Comparison of ENCODE assay signal across 13 cellular contexts in the genomic region with DNA sequence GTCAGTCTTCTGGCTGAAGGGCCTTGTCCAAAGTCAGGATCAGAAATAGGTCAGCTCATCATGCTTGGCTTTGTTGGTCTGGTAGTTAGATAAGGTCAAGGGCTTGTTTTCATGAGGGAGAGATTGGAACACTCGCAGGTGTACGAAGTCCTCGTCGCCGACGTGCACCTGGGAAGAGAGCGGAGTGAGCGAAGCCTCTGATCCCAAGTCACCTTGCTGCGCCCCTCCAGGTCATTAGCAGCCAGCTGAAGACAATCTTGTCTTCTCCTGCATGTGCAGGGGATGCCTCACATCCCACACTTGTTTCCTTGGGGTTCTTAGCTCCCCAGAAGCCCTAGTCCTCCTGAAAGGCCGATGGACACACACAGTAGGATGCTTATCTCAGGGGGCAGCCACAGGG. TPM values are rescaled to one million over a fixed set of nuclear protein-coding genes. Genes with fewer than 3 reads are reported as not detected.
DNase-seq lines count a peak whose midpoint lies in the region; ATAC-seq and TF ChIP-seq lines count a peak whose summit lies in the region.
"Had no signal": no experiment of that assay in that cellular context is flagged by ENCODE, and none has a peak within 500 bp of the region (broad histone marks: within the 10 kb centered on the region; RNA-seq: fewer than 3 reads in every experiment).

No MANE protein-coding gene starts in this region.

- no peaks in the 10 kb centered on the region for H3K9me3 Mint-ChIP-seq in CD4-positive, alpha-beta memory T cell
- H3K9me3 Mint-ChIP-seq in GM23338 (no peaks in the 10 kb centered on the region; the same call in 2 of the 3 replicates), chondrocyte (ENCODE audit: low read depth) (no peaks in the 10 kb centered on the region), nephron progenitor cell (no peaks in the 10 kb centered on the region)

- ATAC-seq in GM23338 (no peak), foreskin keratinocyte (no peak), GM18873 (IDR thresholded peaks at IDR 0.05; ENCODE audit: low FRiP score, unreplicated experiment) (no peak)
- ATAC-seq: activated CD4-positive, CD25-positive, alpha-beta regulatory T cell treated with anti-CD3 and anti-CD28 coated beads, Interleukin-2, amount 50 U/mL, for 24 hours; sciatic nerve had no signal

- H3K27ac ChIP-seq in CD4-positive, alpha-beta memory T cell (ENCODE audit: low read depth, low read length), result no peak overlapping the region
- H3K27ac ChIP-seq in GM23338 (ENCODE audit: low read depth) (no peak overlapping the region), foreskin keratinocyte (no peak overlapping the region)
- H3K27ac ChIP-seq: SJCRH30 had no signal

- intact Hi-C loops in CD4-positive, alpha-beta memory T cell (cut with micrococcal nuclease), result no loop called here

- TF ChIP-seq CTCF in GM23338 (conservative IDR thresholded peaks at IDR 0.05; ENCODE audit: low read depth in 2 of 2) (no peak), chondrocyte (IDR thresholded peaks at IDR 0.05) (no peak), nephron progenitor cell (IDR thresholded peaks at IDR 0.05) (no peak), foreskin keratinocyte (conservative IDR thresholded peaks at IDR 0.05) (no peak)

- no peak overlapping the region for H3K4me3 ChIP-seq in CD4-positive, alpha-beta memory T cell (ENCODE audit: low read length in 2 of 2)
- H3K4me3 ChIP-seq in GM23338, result no peak overlapping the region
- H3K4me3 ChIP-seq: SJCRH30 had no signal

- H3K79me2 ChIP-seq in GM23338 (replicated peaks; ENCODE audit: insufficient read depth), result peaks cover 16% of the 10 kb centered on the region

- H3K27me3 ChIP-seq in CD4-positive, alpha-beta memory T cell (ENCODE audit: insufficient read depth, low read length), result no peaks in the 10 kb centered on the region
- H3K27me3 ChIP-seq in GM23338 (ENCODE audit: insufficient read depth), result no peaks in the 10 kb centered on the region
- no peaks in the 10 kb centered on the region for H3K27me3 ChIP-seq in foreskin keratinocyte
- H3K27me3 ChIP-seq: SJCRH30 had no signal

- no peaks in the 10 kb centered on the region for H4K20me1 ChIP-seq in GM23338 (replicated peaks; ENCODE audit: insufficient read depth)

- DNase-seq in CD4-positive, alpha-beta memory T cell, result peak in 1 of 5 donors; percentile 5
- DNase-seq in GM23338 (ENCODE audit: low spot score), result no peak
- DNase-seq in chondrocyte (ENCODE audit: low spot score), result no peak
- no peak for DNase-seq in nephron progenitor cell
- DNase-seq in foreskin keratinocyte, result no peak
- DNase-seq in NK-92 treated with Interleukin-12 subunit alpha and Interleukin-12 subunit beta, amount 100 ng/mL, for 24 hours (lab: John Stamatoyannopoulos, UW), result no peak
- DNase-seq: cerebellar nuclear complex, NCI-H1694 treated with DMSO at 0.1 percent for 48 hours, NCI-H526, SJCRH30 had no signal

- H3K36me3 Mint-ChIP-seq in CD4-positive, alpha-beta memory T cell, result peaks cover 14 to 23% of the 10 kb centered on the region in 2 donors
- H3K36me3 Mint-ChIP-seq in GM23338 (ENCODE audit: low read depth) (peaks cover 27% of the 10 kb centered on the region), chondrocyte (ENCODE audit: low read depth) (peaks cover 14% of the 10 kb centered on the region), nephron progenitor cell (ENCODE audit: low read depth) (peaks cover 19% of the 10 kb centered on the region)

- H3K27ac Mint-ChIP-seq in CD4-positive, alpha-beta memory T cell, result peak overlapping the region in 2 of 7 donors; percentile 49 to 84
- H3K27ac Mint-ChIP-seq in GM23338, result no peak overlapping the region
- H3K27ac Mint-ChIP-seq in chondrocyte (ENCODE audit: unreplicated experiment), result no peak overlapping the region
- no peak overlapping the region for H3K27ac Mint-ChIP-seq in nephron progenitor cell

- H3K4me2 ChIP-seq in GM23338, result no peak overlapping the region

- CTCF ChIA-PET in CD4-positive, alpha-beta memory T cell (lab: Charles Lee; ENCODE audit: partially characterized antibody), result interaction anchor here (0.7 kb wide), 1 partner anchor 201 kb away, joined by 3 read pairs; no protein-coding TSS in a partner anchor

- peaks cover 23 to 52% (median 33%) of the 10 kb centered on the region in 4 donors for H3K4me1 Mint-ChIP-seq in CD4-positive, alpha-beta memory T cell
- H3K4me1 Mint-ChIP-seq in GM23338 (peaks cover 51% of the 10 kb centered on the region), chondrocyte (ENCODE audit: low read depth) (peaks cover 30% of the 10 kb centered on the region), nephron progenitor cell (peaks cover 52% of the 10 kb centered on the region)

- no peak overlapping the region for H2AFZ ChIP-seq in GM23338

- peaks cover 11% of the 10 kb centered on the region; the same call in 1 of the 2 replicates for H3F3A ChIP-seq in GM23338 (replicated peaks; ENCODE audit: low read depth)

- POLR2A ChIA-PET in CD4-positive, alpha-beta memory T cell (lab: Charles Lee; ENCODE audit: partially characterized antibody), result interaction anchor here (1.2 kb wide), 1 partner anchor 113 kb away, joined by 3 read pairs; no protein-coding TSS in a partner anchor

- peaks cover 30% of the 10 kb centered on the region for H3K4me1 ChIP-seq in CD4-positive, alpha-beta memory T cell (ENCODE audit: insufficient read depth, low read length)
- H3K4me1 ChIP-seq in GM23338 (ENCODE audit: insufficient read depth) (peaks cover 25% of the 10 kb centered on the region), foreskin keratinocyte (no peaks in the 10 kb centered on the region)
- H3K4me1 ChIP-seq: SJCRH30 had no signal

- H3K36me3 ChIP-seq in CD4-positive, alpha-beta memory T cell (ENCODE audit: insufficient read depth, low read length), result peaks cover 15% of the 10 kb centered on the region
- H3K36me3 ChIP-seq in GM23338 (ENCODE audit: insufficient read depth), result peaks cover 5% of the 10 kb centered on the region

- H3K9me2 ChIP-seq in GM23338 (ENCODE audit: insufficient read depth), result no peaks in the 10 kb centered on the region

- no peaks in the 10 kb centered on the region for H3K27me3 Mint-ChIP-seq in CD4-positive, alpha-beta memory T cell
- H3K27me3 Mint-ChIP-seq in GM23338 (ENCODE audit: insufficient read depth, low read depth, poor library complexity), result peaks cover 24% of the 10 kb centered on the region
- H3K27me3 Mint-ChIP-seq in chondrocyte (ENCODE audit: low read depth), result no peaks in the 10 kb centered on the region
- H3K27me3 Mint-ChIP-seq in nephron progenitor cell (ENCODE audit: low read depth, poor library complexity), result peaks cover 7% of the 10 kb centered on the region

- peak overlapping the region; percentile 1 to 93 (median 66) for H3K4me3 Mint-ChIP-seq in CD4-positive, alpha-beta memory T cell
- H3K4me3 Mint-ChIP-seq in GM23338 (peak overlapping the region; percentile 1; the same call in 1 of the 3 replicates), chondrocyte (ENCODE audit: unreplicated experiment) (peak overlapping the region; percentile 97), nephron progenitor cell (peak overlapping the region; percentile 62)

- no peaks in the 10 kb centered on the region for H3K9me3 ChIP-seq in CD4-positive, alpha-beta memory T cell (ENCODE audit: control insufficient read depth in 1 of 2, low read length in 2 of 2)
- H3K9me3 ChIP-seq: SJCRH30 had no signal

RNA-seq across cellular contexts. Expression of a gene that starts 1.9 kb away (rescaled TPM):
- 10 to 100 TPM; 46.0 to 48.8 TPM for total RNA-seq in CD4-positive, alpha-beta memory T cell
- polyA plus RNA-seq in CD4-positive, alpha-beta memory T cell, result 10 to 100 TPM; 68.4 to 97.0 TPM
- 10.0 and 10.1 TPM in 2 replicates for total RNA-seq in GM23338 (2014; rRNA removed; shearing (Covaris generic))
- polyA plus RNA-seq in GM23338 (2016; fragmentation: Nextera tagmentation; extraction: Ambion mirVana) (142 and 147 TPM in 2 replicates), foreskin keratinocyte (123 and 183 TPM in 2 replicates)
- total RNA-seq in chondrocyte (56.5 to 63.6 TPM (median 57.2 TPM) in 3 replicates), foreskin keratinocyte (49.5 and 63.0 TPM in 2 replicates)

RNA-seq across cellular contexts. Expression of a gene that starts 15.2 kb away (rescaled TPM):
- 10 to 100 TPM; 25.4 to 27.7 TPM for total RNA-seq in CD4-positive, alpha-beta memory T cell
- 10 to 100 TPM; 13.5 to 22.2 TPM for polyA plus RNA-seq in CD4-positive, alpha-beta memory T cell
- total RNA-seq in GM23338 (2014; rRNA removed; shearing (Covaris generic)), result 54.6 and 63.5 TPM in 2 replicates
- polyA plus RNA-seq in GM23338 (2016; fragmentation: Nextera tagmentation; extraction: Ambion mirVana), result 33.2 and 36.5 TPM in 2 replicates
- 18.4 to 19.6 TPM (median 19.2 TPM) in 3 replicates for total RNA-seq in chondrocyte
- 26.5 and 28.0 TPM in 2 replicates for total RNA-seq in foreskin keratinocyte
- 31.8 and 37.0 TPM in 2 replicates for polyA plus RNA-seq in foreskin keratinocyte

RNA-seq across cellular contexts. Expression of a gene that starts 55.2 kb away (rescaled TPM):
- total RNA-seq in CD4-positive, alpha-beta memory T cell, result 10 to 100 TPM; 90.8 to 94.3 TPM
- polyA plus RNA-seq in CD4-positive, alpha-beta memory T cell, result 10 to 100 TPM; 37.5 to 64.1 TPM
- total RNA-seq in GM23338 (2014; rRNA removed; shearing (Covaris generic)), result 56.7 and 66.3 TPM in 2 replicates
- polyA plus RNA-seq in GM23338 (2016; fragmentation: Nextera tagmentation; extraction: Ambion mirVana) (48.6 and 53.2 TPM in 2 replicates), foreskin keratinocyte (176 and 205 TPM in 2 replicates)
- total RNA-seq in chondrocyte (213 to 234 TPM (median 216 TPM) in 3 replicates), foreskin keratinocyte (150 and 176 TPM in 2 replicates)

Comparison
In these comparisons a context has a peak if more than half of its experiments do, and no peak if none do; other contexts are left out.
1. H3K4me3 Mint-ChIP-seq: peak in every context shown above with its lines; median percentile 97 in chondrocyte; 66 in CD4-positive, alpha-beta memory T cell; 62 in nephron progenitor cell; 1 in GM23338.